ENCODE assay signal across 8 cellular contexts in the genomic region with DNA sequence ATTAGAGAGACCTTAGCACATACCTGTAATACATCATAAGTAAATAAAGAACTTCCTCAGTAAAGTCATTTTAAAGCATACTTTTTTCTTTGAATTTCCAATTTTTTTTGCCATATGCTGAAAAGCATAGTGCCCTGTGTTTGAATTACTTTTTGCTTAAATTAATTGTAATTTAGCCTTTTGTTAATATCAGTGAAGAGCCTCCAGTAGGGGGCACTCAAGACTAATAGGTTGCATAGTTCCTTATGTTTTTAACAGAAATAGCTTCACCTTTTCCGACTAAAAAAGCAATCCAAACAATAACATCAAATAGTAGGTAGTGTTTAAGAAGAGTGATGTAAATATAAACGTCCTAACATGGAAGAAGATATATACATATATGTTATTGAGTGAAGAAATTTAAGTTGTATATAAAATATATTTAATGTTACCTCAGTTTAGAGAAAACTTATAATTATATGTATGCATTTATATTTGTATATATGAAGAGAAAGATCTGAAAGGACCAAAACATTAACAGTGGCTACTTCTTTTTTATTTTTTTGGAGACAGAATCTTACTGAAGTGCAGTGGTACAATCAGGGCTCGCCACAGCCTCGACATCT. TPM values are rescaled to one million over a fixed set of nuclear protein-coding genes. Genes with fewer than 3 reads are reported as not detected.
A peak's percentile ranks its signal among the peaks of the same experiment; 100 is the strongest.
DNase-seq lines count a peak whose midpoint lies in the region; ATAC-seq, FAIRE-seq and TF ChIP-seq lines count a peak whose summit lies in the region.

No MANE protein-coding gene starts in this region.

- FAIRE-seq in H54 (lab: Jason Lieb, UNC) = peak; percentile 60

- no peaks in the 10 kb centered on the region for H3K4me1 ChIP-seq in ascending aorta

- peaks cover 0 to 22% of the 10 kb centered on the region in 2 donors for H3K36me3 ChIP-seq in ascending aorta

- no peak for ATAC-seq in HG02623 (IDR thresholded peaks at IDR 0.05; ENCODE audit: unreplicated experiment)

- no peak for TF ChIP-seq POLR2A in H54 (IDR thresholded peaks at IDR 0.05; ENCODE audit: low read depth, low read length)

- peak; percentile 48 for DNase-seq in COLO829 (ENCODE audit: low spot score)
- DNase-seq in H54 (ENCODE audit: insufficient read length, low spot score) = peak; percentile 12
- DNase-seq in NCI-H82 treated with DMSO at 0.1 percent for 48 hours (lab: John Stamatoyannopoulos, UW; ENCODE audit: unreplicated experiment) = peak; percentile 19
- no peak for DNase-seq in ascending aorta (ENCODE audit: low spot score in 2 of 2)
- DNase-seq in inferior parietal cortex (ENCODE audit: extremely low spot score) = peak; percentile 80
- DNase-seq in stimulated activated CD8-positive, alpha-beta memory T cell treated with anti-CD3 and anti-CD28 coated beads, Interleukin-15, amount 100 ng/mL, for 1 hour (ENCODE audit: low read depth) = peak; percentile 5
- no peak for DNase-seq in cortex of kidney (lab: John Stamatoyannopoulos, UW)

- no peak overlapping the region for H3K4me3 ChIP-seq in ascending aorta

- intact Hi-C loops in ascending aorta (cut with DNase I) = loop anchor here (2.0 kb wide), 1 partner anchor 294 kb away; no protein-coding TSS in a partner anchor

- H3K27ac ChIP-seq in ascending aorta = no peak overlapping the region

- TF ChIP-seq CTCF in ascending aorta (IDR thresholded peaks at IDR 0.05) = peak; percentile 27 to 70 (median 44)

- H3K27me3 ChIP-seq in ascending aorta = no peaks in the 10 kb centered on the region

- H3K9me3 ChIP-seq in ascending aorta = no peaks in the 10 kb centered on the region

RNA-seq across cellular contexts. Expression of a gene that starts 18.6 kb away (rescaled TPM):
- 6.8 TPM for total RNA-seq in ascending aorta

RNA-seq across cellular contexts. Expression of a gene that starts 19.2 kb away (rescaled TPM):
- total RNA-seq in ascending aorta = not detected

RNA-seq across cellular contexts. Expression of a gene that starts 44.6 kb away (rescaled TPM):
- 0.11 TPM for total RNA-seq in ascending aorta

Comparison
In these comparisons a context has a peak if more than half of its experiments do, and no peak if none do; other contexts are left out.
1. DNase-seq: peak in COLO829 (single experiment), H54 (single experiment), NCI-H82 treated with DMSO at 0.1 percent for 48 hours (single experiment), inferior parietal cortex (single experiment) and stimulated activated CD8-positive, alpha-beta memory T cell treated with anti-CD3 and anti-CD28 coated beads, Interleukin-15, amount 100 ng/mL, for 1 hour (single experiment); none in ascending aorta (0 of 2) and cortex of kidney (single experiment).